8 cellular contexts compared by ENCODE assay signal in the genomic region with DNA sequence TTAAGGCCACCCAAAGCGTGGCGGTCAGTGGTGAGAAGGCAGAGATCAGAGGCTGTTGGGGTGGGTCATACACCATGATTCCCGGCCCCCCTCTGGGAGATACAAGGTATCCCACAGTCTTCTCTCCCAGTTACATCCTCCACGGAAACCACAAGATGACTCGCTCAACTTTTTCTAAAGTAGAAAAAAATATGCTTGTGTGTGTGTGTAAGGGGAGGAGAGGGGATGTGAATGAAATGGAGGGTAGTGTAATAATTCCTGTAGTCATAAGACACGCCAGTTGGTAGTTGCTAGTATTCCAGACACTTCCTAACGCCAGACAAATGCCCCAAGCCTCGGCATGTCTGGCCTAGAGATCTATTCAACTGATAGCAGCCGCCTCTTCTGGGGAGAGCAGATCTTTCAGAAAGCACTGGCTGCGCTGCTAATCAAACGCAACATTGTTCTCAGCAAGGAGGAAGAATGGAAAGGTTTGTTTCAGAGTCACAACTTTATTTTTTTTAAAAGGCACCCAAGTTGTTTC.
DNase-seq lines count a peak whose midpoint lies in the region; ATAC-seq and TF ChIP-seq lines count a peak whose summit lies in the region.

No MANE protein-coding gene starts in this region.

- ATAC-seq in HG03064 (IDR thresholded peaks at IDR 0.05; ENCODE audit: low read depth, unreplicated experiment) (peak; percentile 9), lung (ENCODE audit: insufficient read depth, low FRiP score) (no peak), upper lobe of left lung (ENCODE audit: low FRiP score in 2 of 2) (peak; percentile 5 to 53), HG02798 (IDR thresholded peaks at IDR 0.05; ENCODE audit: poor library complexity, unreplicated experiment) (no peak)

- H3K4me1 ChIP-seq in colonic mucosa (peaks cover 16% of the 10 kb centered on the region), lung (ENCODE audit: control insufficient read depth in 2 of 2, insufficient read depth in 2 of 2, low read length in 2 of 2) (peaks cover 7 to 11% of the 10 kb centered on the region in 2 donors), upper lobe of left lung (peaks cover 41 to 49% (median 45%) of the 10 kb centered on the region in 4 donors)

- H3K9ac ChIP-seq in colonic mucosa (ENCODE audit: low read depth in 2 of 2, low read length in 2 of 2), result peak overlapping the region; percentile 70 to 95

- H3K36me3 ChIP-seq in GM06990 (ENCODE audit: control insufficient read depth, insufficient read depth, low read length), result no peaks in the 10 kb centered on the region
- H3K36me3 ChIP-seq in colonic mucosa, result no peaks in the 10 kb centered on the region
- H3K36me3 ChIP-seq in lung (ENCODE audit: control insufficient read depth in 2 of 2, insufficient read depth in 2 of 2, low read length in 2 of 2), result no peaks in the 10 kb centered on the region
- H3K36me3 ChIP-seq in upper lobe of left lung, result no peaks in the 10 kb centered on the region

- H3K4me3 ChIP-seq in GM06990 (replicated peaks; ENCODE audit: low read depth, low read length), result peak overlapping the region; percentile 47
- no peak overlapping the region for H3K4me3 ChIP-seq in colonic mucosa
- H3K4me3 ChIP-seq in lung, result no peak overlapping the region
- peak overlapping the region in 3 of 4 donors; percentile 35 to 52 (median 48) for H3K4me3 ChIP-seq in upper lobe of left lung

- 14 to 17% methylated on average over 11 of the region's 11 CpGs for WGBS in lung, 2 donors
- 18 to 19% methylated on average over 11 of the region's 11 CpGs for WGBS in upper lobe of left lung, 2 donors

- H3K27me3 ChIP-seq in GM06990 (replicated peaks; ENCODE audit: control insufficient read depth, insufficient read depth, low read length) (no peaks in the 10 kb centered on the region), colonic mucosa (no peaks in the 10 kb centered on the region), lung (ENCODE audit: control insufficient read depth, insufficient read depth) (no peaks in the 10 kb centered on the region), upper lobe of left lung (no peaks in the 10 kb centered on the region)

- DNase-seq in GM06990 (ENCODE audit: extremely low read depth, insufficient read length) (no peak), RPMI7951 (ENCODE audit: low read depth) (peak; percentile 88), colonic mucosa (no peak), lung (ENCODE audit: low spot score) (no peak), upper lobe of left lung (no peak), T-helper 9 cell (no peak)

- intact Hi-C loops in colonic mucosa (cut with DNase I), result loop anchor here (5.0 kb wide), 2 partner anchors 74 to 146 kb away; no protein-coding TSS in a partner anchor

- H3K27ac ChIP-seq in colonic mucosa (peak overlapping the region; percentile 96), lung (ENCODE audit: low read depth in 1 of 2, low read length in 1 of 2) (peak overlapping the region; percentile 97 to 99), upper lobe of left lung (peak overlapping the region; percentile 95 to 97 (median 95))

- no peak for TF ChIP-seq POLR2A in upper lobe of left lung (IDR thresholded peaks at IDR 0.05)

- no peaks in the 10 kb centered on the region for H3K9me3 ChIP-seq in colonic mucosa
- H3K9me3 ChIP-seq in lung (ENCODE audit: control insufficient read depth in 2 of 2, insufficient read depth in 1 of 2, low read length in 1 of 2), result no peaks in the 10 kb centered on the region
- H3K9me3 ChIP-seq in upper lobe of left lung, result no peaks in the 10 kb centered on the region

- TF ChIP-seq EP300 in upper lobe of left lung (IDR thresholded peaks at IDR 0.05), result no peak

- TF ChIP-seq CTCF in GM06990 (IDR thresholded peaks at IDR 0.05; ENCODE audit: insufficient read depth, low read length, poor library complexity, severe bottlenecking) (no peak), colonic mucosa (IDR thresholded peaks at IDR 0.05) (no peak), lung (IDR thresholded peaks at IDR 0.05; ENCODE audit: control extremely low read depth, extremely low read depth) (no peak), upper lobe of left lung (IDR thresholded peaks at IDR 0.05) (peak in 1 of 6 experiments; percentile 5)

Comparison
In these comparisons a context has a peak if more than half of its experiments do, and no peak if none do; other contexts are left out.
1. H3K4me3 ChIP-seq: peak in GM06990 (single experiment) and upper lobe of left lung (3 of 4); none in colonic mucosa (single experiment) and lung (single experiment).
2. ATAC-seq: peak in HG03064 (single experiment) and upper lobe of left lung (2 of 2); none in lung (single experiment) and HG02798 (single experiment).
3. Peak in every context shown above with its lines, with median percentiles within 50 percentile points of each other: H3K27ac ChIP-seq.